2 cellular contexts compared by ENCODE assay signal in the genomic region with DNA sequence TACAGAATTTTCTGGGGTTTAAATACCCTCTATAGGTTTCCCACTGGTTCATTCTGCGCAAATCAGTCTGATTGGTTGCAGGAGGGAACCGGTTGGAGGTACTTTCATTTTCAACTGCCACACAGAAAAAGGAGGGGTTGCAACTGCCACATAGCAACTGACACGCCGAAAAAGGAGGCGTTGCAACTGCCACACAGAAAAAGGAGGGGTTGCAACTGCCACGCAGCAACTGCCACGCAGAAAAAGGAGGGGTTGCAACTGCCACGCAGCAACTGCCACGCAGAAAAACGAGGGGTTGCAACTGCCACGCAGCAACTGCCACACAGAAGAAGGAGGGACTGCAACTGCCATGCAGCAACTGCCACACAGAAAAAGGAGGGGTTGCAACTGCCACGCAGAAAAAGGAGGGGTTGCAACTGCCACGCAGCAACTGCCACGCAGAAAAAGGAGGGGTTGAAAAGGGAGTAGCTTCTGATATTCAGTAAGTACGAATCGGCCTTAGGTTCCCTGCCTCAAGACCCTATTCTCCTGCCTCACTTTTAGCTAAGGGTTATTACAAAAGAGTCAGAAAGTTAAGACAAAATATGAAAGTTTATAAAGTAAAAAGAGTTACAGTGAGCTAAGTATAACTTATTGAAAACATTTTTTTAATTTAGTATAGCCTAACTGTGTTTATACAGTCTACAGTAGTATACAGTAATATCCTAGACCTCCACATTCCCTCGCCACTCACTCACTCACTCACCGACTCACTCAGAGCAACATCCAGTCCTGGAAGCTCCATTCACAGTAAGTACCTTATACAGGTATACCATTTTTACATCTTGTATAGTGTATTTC.
TF ChIP-seq lines count a peak whose summit lies in the region.

No MANE protein-coding gene starts in this region.

TF ChIP-seq in GM23338, 12 proteins besides CTCF, POLR2A, EP300 and RAD21 (continues in another document):
- TF ChIP-seq CREB1 (CRISPR knock-in tag; IDR thresholded peaks at IDR 0.05; ENCODE audit: low read depth) (no peak), ZNF114 (CRISPR knock-in tag; IDR thresholded peaks at IDR 0.05) (no peak), ZNF331 (CRISPR knock-in tag; IDR thresholded peaks at IDR 0.05; ENCODE audit: low read depth) (no peak), NANOG (IDR thresholded peaks at IDR 0.05; ENCODE audit: borderline replicate concordance) (no peak), POLR2AphosphoS5 (IDR thresholded peaks at IDR 0.05; ENCODE audit: low read depth) (no peak), EZH2 (IDR thresholded peaks at IDR 0.05; ENCODE audit: low read depth, unreplicated experiment) (no peak), ZNF462 (CRISPR knock-in tag; IDR thresholded peaks at IDR 0.05) (no peak)
- TF ChIP-seq, protein P1, sequence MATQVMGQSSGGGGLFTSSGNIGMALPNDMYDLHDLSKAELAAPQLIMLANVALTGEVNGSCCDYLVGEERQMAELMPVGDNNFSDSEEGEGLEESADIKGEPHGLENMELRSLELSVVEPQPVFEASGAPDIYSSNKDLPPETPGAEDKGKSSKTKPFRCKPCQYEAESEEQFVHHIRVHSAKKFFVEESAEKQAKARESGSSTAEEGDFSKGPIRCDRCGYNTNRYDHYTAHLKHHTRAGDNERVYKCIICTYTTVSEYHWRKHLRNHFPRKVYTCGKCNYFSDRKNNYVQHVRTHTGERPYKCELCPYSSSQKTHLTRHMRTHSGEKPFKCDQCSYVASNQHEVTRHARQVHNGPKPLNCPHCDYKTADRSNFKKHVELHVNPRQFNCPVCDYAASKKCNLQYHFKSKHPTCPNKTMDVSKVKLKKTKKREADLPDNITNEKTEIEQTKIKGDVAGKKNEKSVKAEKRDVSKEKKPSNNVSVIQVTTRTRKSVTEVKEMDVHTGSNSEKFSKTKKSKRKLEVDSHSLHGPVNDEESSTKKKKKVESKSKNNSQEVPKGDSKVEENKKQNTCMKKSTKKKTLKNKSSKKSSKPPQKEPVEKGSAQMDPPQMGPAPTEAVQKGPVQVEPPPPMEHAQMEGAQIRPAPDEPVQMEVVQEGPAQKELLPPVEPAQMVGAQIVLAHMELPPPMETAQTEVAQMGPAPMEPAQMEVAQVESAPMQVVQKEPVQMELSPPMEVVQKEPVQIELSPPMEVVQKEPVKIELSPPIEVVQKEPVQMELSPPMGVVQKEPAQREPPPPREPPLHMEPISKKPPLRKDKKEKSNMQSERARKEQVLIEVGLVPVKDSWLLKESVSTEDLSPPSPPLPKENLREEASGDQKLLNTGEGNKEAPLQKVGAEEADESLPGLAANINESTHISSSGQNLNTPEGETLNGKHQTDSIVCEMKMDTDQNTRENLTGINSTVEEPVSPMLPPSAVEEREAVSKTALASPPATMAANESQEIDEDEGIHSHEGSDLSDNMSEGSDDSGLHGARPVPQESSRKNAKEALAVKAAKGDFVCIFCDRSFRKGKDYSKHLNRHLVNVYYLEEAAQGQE (IDR thresholded peaks at IDR 0.05; ENCODE audit: unreplicated experiment): no peak

TF ChIP-seq in GM12878, 131 proteins besides CTCF, POLR2A, EP300 and RAD21:
- TF ChIP-seq RFX5 (IDR thresholded peaks at IDR 0.05; ENCODE audit: low read depth, low read length) (peak; percentile 81), IRF4 (IDR thresholded peaks at IDR 0.05; ENCODE audit: low read depth, low read length) (no peak)
